In genomic region chr5:172777381-172778222, GRCh38 we compare ENCODE assay signal across 8 cellular contexts. TPM values are rescaled to one million over a fixed set of nuclear protein-coding genes. Genes with fewer than 3 reads are reported as not detected.
DNase-seq lines count a peak whose midpoint lies in the region; ATAC-seq and FAIRE-seq lines count a peak whose summit lies in the region.

No MANE protein-coding gene starts in this region.

- DNase-seq in RPMI8226 (peak; percentile 86), glomerular visceral epithelial cell (ENCODE audit: extremely low spot score) (peak; percentile 91), small intestine (peak; percentile 96), NCI-H524 treated with DMSO at 0.1 percent for 48 hours (lab: John Stamatoyannopoulos, UW) (no peak)
- peak; percentile 93 for DNase-seq in activated effector memory CD4-positive, alpha-beta T cell treated with anti-CD3 and anti-CD28 coated beads, Interleukin-2, amount 50 U/mL, for 16 hours

- peak; percentile 87 for ATAC-seq in GM18909 (IDR thresholded peaks at IDR 0.05; ENCODE audit: poor library complexity, unreplicated experiment)
- peak; percentile 89 for ATAC-seq in HG03108 (IDR thresholded peaks at IDR 0.05; ENCODE audit: unreplicated experiment)

- no peaks in the 10 kb centered on the region for H3K27me3 ChIP-seq in ACC112 (ENCODE audit: insufficient read depth, low read length)
- H3K27me3 ChIP-seq in small intestine (ENCODE audit: control insufficient read depth in 2 of 2, insufficient read depth in 2 of 2, low read length in 2 of 2), result no peaks in the 10 kb centered on the region

- no peak for FAIRE-seq in small intestine (lab: Jason Lieb, UNC)

- H3K9me3 ChIP-seq in small intestine (ENCODE audit: control insufficient read depth, low read depth), result no peaks in the 10 kb centered on the region

- H3K36me3 ChIP-seq in ACC112 (ENCODE audit: insufficient read depth, low read length), result no peaks in the 10 kb centered on the region
- H3K36me3 ChIP-seq in small intestine (ENCODE audit: control insufficient read depth in 2 of 2, insufficient read depth in 2 of 2, low read length in 2 of 2), result no peaks in the 10 kb centered on the region

- H2AFZ ChIP-seq in ACC112 (ENCODE audit: low read length, unreplicated experiment), result no peak overlapping the region

- H3K79me2 ChIP-seq in ACC112 (ENCODE audit: control insufficient read depth, insufficient read depth, low read length, unreplicated experiment), result peaks cover 5% of the 10 kb centered on the region

- 29 to 36% (median 35%) methylated on average over 14 of the region's 14 CpGs for WGBS in small intestine, 3 donors

- H3K4me3 ChIP-seq in ACC112 (ENCODE audit: low read depth, low read length), result peak overlapping the region; percentile 60
- H3K4me3 ChIP-seq in small intestine (ENCODE audit: low read depth in 1 of 2, low read length in 2 of 2), result no peak overlapping the region

- H3K4me1 ChIP-seq in ACC112 (ENCODE audit: control insufficient read depth, insufficient read depth, low read length, unreplicated experiment) (peaks cover 66% of the 10 kb centered on the region), small intestine (ENCODE audit: control insufficient read depth in 2 of 2, insufficient read depth in 1 of 2, low read depth in 1 of 2, low read length in 1 of 2) (peaks cover 8 to 16% of the 10 kb centered on the region in 2 donors)

- H3K27ac ChIP-seq in ACC112 (ENCODE audit: low read depth, low read length), result peak overlapping the region; percentile 100
- peak overlapping the region; percentile 97 to 98 for H3K27ac ChIP-seq in small intestine (ENCODE audit: low read depth in 1 of 2, low read length in 1 of 2)

RNA-seq across cellular contexts. Expression of gene DUSP1, which starts 6.6 kb away (rescaled TPM):
- polyA plus RNA-seq in small intestine, result 100 to 1,000 TPM in 1 of 3 donors, 10 to 100 TPM in 2; 64.4 to 216 (median 65.4) TPM

RNA-seq across cellular contexts. Expression of gene ERGIC1, which starts 56.4 kb away (rescaled TPM):
- 100 to 1,000 TPM in 1 of 3 donors, 10 to 100 TPM in 2; 58.1 to 127 (median 64.2) TPM for polyA plus RNA-seq in small intestine
